Comparison of ENCODE assay signal across 8 cellular contexts in the genomic region with DNA sequence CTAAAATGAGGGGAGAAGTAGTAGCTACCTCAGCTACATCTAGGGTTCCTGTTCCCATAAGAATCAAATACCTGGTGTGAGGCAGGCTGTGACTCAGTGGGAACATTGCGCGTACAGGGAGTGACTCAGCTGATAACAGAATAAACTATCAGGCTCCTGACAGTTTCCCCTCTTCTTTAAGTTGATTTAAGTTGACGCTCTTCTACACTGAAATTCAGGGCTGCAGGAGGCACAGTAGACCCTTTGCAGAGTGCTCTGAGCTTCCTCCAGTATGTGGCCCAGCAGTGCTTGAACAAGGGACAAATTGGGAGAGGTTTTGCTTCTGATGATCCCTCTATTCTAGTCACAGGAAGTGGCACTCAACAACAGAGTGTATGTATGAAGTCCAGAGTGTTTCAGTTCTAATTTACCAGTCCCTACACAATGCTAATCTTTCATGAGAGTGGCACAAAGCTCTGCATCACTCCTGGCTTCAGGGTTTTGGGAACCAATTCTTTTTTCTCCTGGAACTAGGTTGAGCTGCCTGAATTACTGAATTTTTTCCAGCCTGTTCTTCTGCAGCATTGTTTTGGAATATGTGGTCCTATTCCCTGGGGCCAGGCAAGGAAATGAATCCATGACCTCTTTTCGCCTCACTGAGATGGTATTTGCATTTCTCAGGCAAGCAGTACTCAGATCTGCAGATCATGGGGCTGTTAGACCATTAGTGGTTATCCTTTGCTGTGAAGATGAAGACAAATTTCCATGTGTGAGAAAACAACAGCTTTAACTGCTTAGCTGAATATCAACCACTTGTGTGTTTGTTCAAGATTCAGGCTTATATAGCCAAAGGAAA.
DNase-seq lines count a peak whose midpoint lies in the region; ATAC-seq and TF ChIP-seq lines count a peak whose summit lies in the region.

No MANE protein-coding gene starts in this region.

- no peak for TF ChIP-seq CTCF in NB4 (IDR thresholded peaks at IDR 0.05; ENCODE audit: low read depth, low read length)
- no peak for TF ChIP-seq CTCF in parathyroid adenoma (IDR thresholded peaks at IDR 0.05)

- H3K4me1 Mint-ChIP-seq in dendritic cell treated with granulocyte-macrophage colony-stimulating factor and Interleukin-4, amounts not matched to agents 40 ng/mL and 50 ng/mL, for 4 days (ENCODE audit: low read depth), result peaks cover 78% of the 10 kb centered on the region

- ATAC-seq in GM19035 (IDR thresholded peaks at IDR 0.05; ENCODE audit: unreplicated experiment), result peak; percentile 4
- ATAC-seq in GM21717 (IDR thresholded peaks at IDR 0.05; ENCODE audit: unreplicated experiment), result no peak

- no peak overlapping the region for H3K4me2 ChIP-seq in parathyroid adenoma (ENCODE audit: low read length)

- H3K27me3 ChIP-seq in parathyroid adenoma (ENCODE audit: control insufficient read depth, insufficient read depth, low read length), result no peaks in the 10 kb centered on the region

- intact Hi-C loops in dendritic cell treated with granulocyte-macrophage colony-stimulating factor and Interleukin-4, amounts not matched to agents 40 ng/mL and 50 ng/mL, for 4 days (cut with micrococcal nuclease), result loop anchor here (1.0 to 5.0 kb wide), 3 partner anchors 55 to 689 kb away; no protein-coding TSS in a partner anchor

- no peaks in the 10 kb centered on the region for H3K4me1 ChIP-seq in parathyroid adenoma

- H3K4me3 Mint-ChIP-seq in dendritic cell treated with granulocyte-macrophage colony-stimulating factor and Interleukin-4, amounts not matched to agents 40 ng/mL and 50 ng/mL, for 4 days, result no peak overlapping the region

- H3K36me3 ChIP-seq in parathyroid adenoma (ENCODE audit: control insufficient read depth, insufficient read depth, low read length), result no peaks in the 10 kb centered on the region

- H3K27ac ChIP-seq in parathyroid adenoma, result peak overlapping the region; percentile 8

- peaks cover 11% of the 10 kb centered on the region for H3K9me3 Mint-ChIP-seq in dendritic cell treated with granulocyte-macrophage colony-stimulating factor and Interleukin-4, amounts not matched to agents 40 ng/mL and 50 ng/mL, for 4 days

- no peaks in the 10 kb centered on the region for H3K27me3 Mint-ChIP-seq in dendritic cell treated with granulocyte-macrophage colony-stimulating factor and Interleukin-4, amounts not matched to agents 40 ng/mL and 50 ng/mL, for 4 days

- peak; percentile 20 for DNase-seq in NB4 (ENCODE audit: low read depth)
- DNase-seq in inferior parietal cortex (ENCODE audit: extremely low spot score), result no peak
- no peak for DNase-seq in cerebellar nuclear complex (lab: John Stamatoyannopoulos, UW)
- no peak for DNase-seq in NAMALWA (ENCODE audit: low spot score)

- H3K9me3 ChIP-seq in parathyroid adenoma (ENCODE audit: control insufficient read depth, low read length), result no peaks in the 10 kb centered on the region

- H3K27ac Mint-ChIP-seq in dendritic cell treated with granulocyte-macrophage colony-stimulating factor and Interleukin-4, amounts not matched to agents 40 ng/mL and 50 ng/mL, for 4 days, result peak overlapping the region; percentile 80

- peaks cover 34% of the 10 kb centered on the region for H3K36me3 Mint-ChIP-seq in dendritic cell treated with granulocyte-macrophage colony-stimulating factor and Interleukin-4, amounts not matched to agents 40 ng/mL and 50 ng/mL, for 4 days (ENCODE audit: low read depth)

- no peak overlapping the region for H3K4me3 ChIP-seq in NB4 (ENCODE audit: low read depth, low read length)
- no peak overlapping the region for H3K4me3 ChIP-seq in parathyroid adenoma (ENCODE audit: low read depth, low read length)

- TF ChIP-seq POLR2A in NB4 (IDR thresholded peaks at IDR 0.05; ENCODE audit: extremely low read depth, insufficient read length), result no peak

- no peaks in the 10 kb centered on the region for H3K79me2 ChIP-seq in parathyroid adenoma

- H3K9ac ChIP-seq in parathyroid adenoma, result no peak overlapping the region

- no peak overlapping the region for H2AFZ ChIP-seq in parathyroid adenoma
